ENCODE assay signal across 1 cellular context in the genomic region with DNA sequence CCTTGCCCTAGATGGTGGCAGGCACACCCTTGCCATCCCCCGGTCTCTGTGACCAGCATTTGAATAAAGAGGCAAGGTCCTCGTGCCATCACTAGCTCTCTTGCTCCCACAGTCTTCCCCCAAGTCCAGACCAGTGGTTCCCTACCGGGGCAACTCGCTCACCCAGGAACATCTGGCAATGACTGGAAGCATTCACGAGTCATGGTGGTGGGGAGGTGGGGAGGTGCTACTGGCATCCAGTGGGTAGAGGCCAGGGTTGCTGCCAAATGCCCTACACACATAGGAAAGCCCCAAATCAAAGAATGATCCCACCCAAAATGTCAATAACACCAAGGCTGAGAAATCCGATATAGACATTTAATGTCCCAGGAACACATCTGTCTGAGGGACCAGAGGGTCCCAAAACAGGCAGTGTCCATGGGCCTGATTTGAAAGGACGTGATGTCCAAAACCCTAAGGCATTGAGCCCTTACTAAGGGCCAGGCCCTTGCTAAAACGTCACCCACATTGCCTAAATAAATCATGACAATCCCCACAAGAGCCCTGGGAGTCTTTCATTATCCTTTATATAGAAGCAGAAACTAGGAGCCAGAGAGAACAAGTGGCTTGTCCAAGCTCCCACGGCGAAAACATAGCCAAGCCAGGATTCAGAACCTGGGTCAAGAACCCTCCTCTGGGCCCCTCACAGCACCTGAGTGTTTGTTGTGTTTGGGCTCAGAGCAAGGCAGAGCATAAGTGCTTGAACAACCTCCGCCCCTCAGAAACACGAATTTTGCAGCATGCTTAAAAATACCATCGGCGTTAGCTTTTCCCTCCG.
TF ChIP-seq lines count a peak whose summit lies in the region.

No MANE protein-coding gene starts in this region.

TF ChIP-seq in H1, 55 proteins besides CTCF, POLR2A, EP300 and RAD21:
- no peak for TF ChIP-seq SRF (IDR thresholded peaks at IDR 0.05; ENCODE audit: low read depth, low read length)
- TF ChIP-seq JUN (IDR thresholded peaks at IDR 0.05; ENCODE audit: low read depth, low read length) = no peak
- no peak for TF ChIP-seq BRCA1 (IDR thresholded peaks at IDR 0.05; ENCODE audit: low read depth, low read length)
- no peak for TF ChIP-seq HDAC2 (IDR thresholded peaks at IDR 0.05; ENCODE audit: borderline replicate concordance in 1 of 2, low read depth in 2 of 2, low read length in 2 of 2)
- no peak for TF ChIP-seq SIX5 (IDR thresholded peaks at IDR 0.05; ENCODE audit: low read depth, low read length)
- TF ChIP-seq CHD1 (IDR thresholded peaks at IDR 0.05; ENCODE audit: low read depth, low read length) = no peak
- TF ChIP-seq JUND (IDR thresholded peaks at IDR 0.05; ENCODE audit: low read length) = no peak
- TF ChIP-seq, protein P1, sequence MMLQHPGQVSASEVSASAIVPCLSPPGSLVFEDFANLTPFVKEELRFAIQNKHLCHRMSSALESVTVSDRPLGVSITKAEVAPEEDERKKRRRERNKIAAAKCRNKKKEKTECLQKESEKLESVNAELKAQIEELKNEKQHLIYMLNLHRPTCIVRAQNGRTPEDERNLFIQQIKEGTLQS (IDR thresholded peaks at IDR 0.05; ENCODE audit: insufficient read depth, low read depth, low read length) = no peak
- TF ChIP-seq KDM1A (IDR thresholded peaks at IDR 0.05; ENCODE audit: borderline replicate concordance, low read length) = no peak
- TF ChIP-seq CEBPB (IDR thresholded peaks at IDR 0.05; ENCODE audit: low read depth, low read length) = no peak
- TF ChIP-seq ASH2L (IDR thresholded peaks at IDR 0.05; ENCODE audit: low read length) = no peak
- no peak for TF ChIP-seq GABPA (IDR thresholded peaks at IDR 0.05; ENCODE audit: borderline replicate concordance, insufficient read depth, low read length)
- TF ChIP-seq SUZ12 (IDR thresholded peaks at IDR 0.05; ENCODE audit: low read length) = no peak
- TF ChIP-seq NRF1 (IDR thresholded peaks at IDR 0.05; ENCODE audit: low read depth, low read length) = no peak
- no peak for TF ChIP-seq MAFK (IDR thresholded peaks at IDR 0.05; ENCODE audit: low read depth, low read length)
- no peak for TF ChIP-seq BCL11A (IDR thresholded peaks at IDR 0.05; ENCODE audit: low read depth in 2 of 2, low read length in 2 of 2)
- TF ChIP-seq CBX8 (IDR thresholded peaks at IDR 0.05; ENCODE audit: borderline replicate concordance, low read depth, low read length) = no peak
